ENCODE assay signal across 9 cellular contexts in the genomic region with DNA sequence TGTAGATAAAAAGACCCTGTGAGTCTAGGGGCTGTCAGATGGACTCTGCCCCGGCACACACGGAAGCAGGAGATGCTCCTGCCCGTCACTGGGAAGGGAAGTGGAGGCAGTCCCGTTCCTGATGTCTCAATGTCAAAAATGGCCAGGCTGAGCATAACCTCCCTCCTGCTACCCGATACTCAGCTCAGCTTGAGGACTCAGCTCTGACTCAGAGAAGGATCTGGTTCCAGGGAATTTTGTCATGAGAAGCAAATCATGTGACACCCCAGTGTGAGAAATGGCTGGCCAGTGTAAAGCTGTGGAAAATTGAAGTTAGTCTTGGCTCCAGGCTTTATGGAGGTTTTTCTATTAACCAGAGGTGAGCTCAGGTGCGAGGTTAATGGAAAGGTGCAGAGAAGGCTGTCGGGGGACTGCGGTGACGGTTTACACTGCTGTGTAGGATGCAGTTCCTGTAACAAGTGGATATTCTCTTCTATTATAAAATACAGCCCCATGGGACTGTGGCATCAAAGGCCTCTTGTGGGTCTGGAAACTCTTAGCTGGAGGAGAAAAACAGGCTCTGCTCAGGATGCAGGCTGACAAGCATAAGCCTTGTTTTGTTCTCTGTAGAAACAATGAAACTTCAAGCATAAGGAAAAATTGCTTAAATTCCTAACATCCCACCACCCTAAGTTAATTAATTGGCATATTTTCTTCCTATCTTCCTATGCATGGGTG. TPM values are rescaled to one million over a fixed set of nuclear protein-coding genes. Genes with fewer than 3 reads are reported as not detected.
DNase-seq lines count a peak whose midpoint lies in the region; ATAC-seq, FAIRE-seq and TF ChIP-seq lines count a peak whose summit lies in the region.
"Had no signal": no experiment of that assay in that cellular context is flagged by ENCODE, and none has a peak within 500 bp of the region (broad histone marks: within the 10 kb centered on the region; RNA-seq: fewer than 3 reads in every experiment).

No MANE protein-coding gene starts in this region.

- peak overlapping the region; percentile 63; the same call in 1 of the 2 replicates for H3K18ac ChIP-seq in IMR-90 (ENCODE audit: low read depth, low read length)

- TF ChIP-seq CTCF in IMR-90 (conservative IDR thresholded peaks at IDR 0.05; ENCODE audit: low read depth, low read length), result no peak
- TF ChIP-seq CTCF in cardiac fibroblast (IDR thresholded peaks at IDR 0.05; ENCODE audit: low read depth, low read length), result no peak
- TF ChIP-seq CTCF in HepG2 (CRISPR knock-in tag; IDR thresholded peaks at IDR 0.05), result no peak
- TF ChIP-seq CTCF in GM10248 (IDR thresholded peaks at IDR 0.05; ENCODE audit: control extremely low read depth, extremely low read depth, low read depth, missing control alignments), result no peak

- peak overlapping the region; percentile 87 for H2BK20ac ChIP-seq in IMR-90 (ENCODE audit: low read depth, low read length)

- no peak for TF ChIP-seq POLR2A in IMR-90 (IDR thresholded peaks at IDR 0.05; ENCODE audit: low read depth, low read length)
- no peak for TF ChIP-seq POLR2A in HepG2 (IDR thresholded peaks at IDR 0.05; ENCODE audit: insufficient read depth in 1 of 2, low read depth in 2 of 2, low read length in 2 of 2)

- H3K27ac ChIP-seq in ACC112 (ENCODE audit: low read depth, low read length) (peak overlapping the region; percentile 79), IMR-90 (ENCODE audit: insufficient read depth, low read length) (peak overlapping the region; percentile 54), HepG2 (ENCODE audit: extremely low read length, insufficient read depth, low read length) (no peak overlapping the region)

- peak overlapping the region; percentile 56; the same call in 1 of the 3 replicates for H2BK15ac ChIP-seq in IMR-90 (ENCODE audit: low read depth, low read length)

- H2BK120ac ChIP-seq in IMR-90 (ENCODE audit: low read depth, low read length), result peak overlapping the region; percentile 86

- H2AK5ac ChIP-seq in IMR-90 (ENCODE audit: low read depth, low read length), result no peak overlapping the region

- H3K9me3 Mint-ChIP-seq in T-cell, result peaks cover 0 to 6% (median 0%) of the 10 kb centered on the region in 3 donors

- H4K91ac ChIP-seq in IMR-90 (ENCODE audit: insufficient read depth, low read depth, low read length), result peak overlapping the region; percentile 57; the same call in 1 of the 2 replicates

- CTCF ChIA-PET in IMR-90 (lab: Yijun Ruan, JAX), result interaction anchor here (1.4 kb wide), 1 partner anchor 11 kb away, joined by 5 read pairs; no protein-coding TSS in a partner anchor
- CTCF ChIA-PET in HepG2 (lab: Yijun Ruan, JAX; ENCODE audit: low intra/inter-chr PET ratio, low total read pairs), result no interaction called here
- CTCF ChIA-PET in GM10248 (lab: Yijun Ruan, JAX), result no interaction called here
- CTCF ChIA-PET in T-cell (lab: Charles Lee), result no interaction called here

- H3K9me1 ChIP-seq in IMR-90 (ENCODE audit: insufficient read depth, low read length), result no peaks in the 10 kb centered on the region

- POLR2A ChIA-PET in IMR-90 (lab: Charles Lee; ENCODE audit: unreplicated experiment) (no interaction called here), HepG2 (lab: Yijun Ruan, JAX) (no interaction called here), GM10248 (lab: Yijun Ruan, JAX) (no interaction called here), T-cell (lab: Charles Lee) (no interaction called here)

- TF ChIP-seq RAD21 in IMR-90 (IDR thresholded peaks at IDR 0.05; ENCODE audit: low read length) (0 out of 2 replicates have a peak, but pooled peaks have one; percentile 4), HepG2 (CRISPR knock-in tag; IDR thresholded peaks at IDR 0.05) (no peak)

- H3K56ac ChIP-seq in IMR-90 (ENCODE audit: extremely low read depth, insufficient read depth, low read length), result no peak overlapping the region

- peaks cover 13 to 17% of the 10 kb centered on the region in 2 donors for H3K27me3 Mint-ChIP-seq in T-cell

- peak overlapping the region; percentile 80 for H3K4ac ChIP-seq in IMR-90 (ENCODE audit: low read depth, low read length)

- peak overlapping the region; percentile 72 for H3K14ac ChIP-seq in IMR-90 (replicated peaks; ENCODE audit: low read depth, low read length)

- H3K4me3 ChIP-seq in ACC112 (ENCODE audit: low read depth, low read length) (peak overlapping the region; percentile 65), IMR-90 (ENCODE audit: insufficient read depth, low read depth, low read length) (no peak overlapping the region), cardiac fibroblast (replicated peaks in 1 of 2; ENCODE audit: low read depth in 2 of 2, low read length in 2 of 2) (peak overlapping the region in 1 of 2 donors; percentile 33), HepG2 (replicated peaks in 1 of 3; ENCODE audit: insufficient read depth in 1 of 3, low read depth in 2 of 3, low read length in 3 of 3) (no peak overlapping the region; a peak in 1 of 6 replicates)

- H3K36me3 Mint-ChIP-seq in T-cell, result no peaks in the 10 kb centered on the region

- H3K23ac ChIP-seq in IMR-90 (ENCODE audit: low read depth, low read length), result peak overlapping the region; percentile 44; the same call in 1 of the 2 replicates

- H3K27ac Mint-ChIP-seq in T-cell, result no peak overlapping the region

- dilution Hi-C loops in IMR-90 (cut with HindIII; ENCODE audit: low sequenced_read_pairs, unreplicated experiment), result no loop called here

- H3K79me2 ChIP-seq in ACC112 (ENCODE audit: control insufficient read depth, insufficient read depth, low read length, unreplicated experiment) (no peaks in the 10 kb centered on the region), HepG2 (ENCODE audit: insufficient read depth, low read length) (no peaks in the 10 kb centered on the region)

- no peaks in the 10 kb centered on the region for H3K4me1 Mint-ChIP-seq in T-cell

- no CpG with 5 or more reads among the region's 9 CpGs for WGBS in IMR-90 (ENCODE audit: extremely low coverage in 2 of 2, insufficient read length in 1 of 2), 2 experiments
- WGBS in HepG2 (ENCODE audit: low lambda C conversion rate), result 30% methylated on average over 9 of the region's 9 CpGs

- peak; percentile 98 for ATAC-seq in IMR-90 (ENCODE audit: low read depth)
- peak; percentile 61 for ATAC-seq in HepG2
- ATAC-seq in T-cell (replicated peaks in 1 of 4), result no peak

- in situ Hi-C loops in IMR-90 (cut with MboI; ENCODE audit: low sequenced_read_pairs) (no loop called here), HepG2 (cut with HindIII; ENCODE audit: extremely low pct_ligation_motif_present, low pct_unique_long_range_greater_than_20kb) (no loop called here)

- intact Hi-C loops in IMR-90 (cut with micrococcal nuclease) (no loop called here), HepG2 (cut with micrococcal nuclease; ENCODE audit: unreplicated experiment) (no loop called here)

- H3K9ac ChIP-seq in IMR-90 (ENCODE audit: low read depth, low read length), result no peak overlapping the region
- no peak overlapping the region for H3K9ac ChIP-seq in HepG2 (ENCODE audit: insufficient read depth, low read depth, low read length)

- DNase-seq in IMR-90 (peak; percentile 94), cardiac fibroblast (ENCODE audit: low read depth in 2 of 2) (peak; percentile 79 to 93), HepG2 (ENCODE audit: low spot score) (no peak), activated T-cell treated with anti-CD3 and anti-CD28 coated beads for 4 hours (no peak), GM10248 (ENCODE audit: extremely low spot score) (no peak), T-cell (no peak)
- DNase-seq in activated CD4-positive, alpha-beta T cell treated with anti-CD3 and anti-CD28 coated beads for 1 hour, result no peak

- H2BK5ac ChIP-seq in IMR-90 (ENCODE audit: low read depth, low read length, poor library complexity, severe bottlenecking), result peak overlapping the region; percentile 80

- H3K9me3 ChIP-seq in IMR-90 (ENCODE audit: control insufficient read depth, insufficient read depth, low read length) (no peaks in the 10 kb centered on the region), HepG2 (ENCODE audit: low read length) (no peaks in the 10 kb centered on the region)

- H3K79me1 ChIP-seq in IMR-90 (ENCODE audit: low read depth in 1 of 2, low read length in 2 of 2), result no peaks in the 10 kb centered on the region

- peak overlapping the region; percentile 34 to 92 for H4K8ac ChIP-seq in IMR-90 (ENCODE audit: low read depth in 2 of 2, low read length in 2 of 2)

- H3K27me3 ChIP-seq in ACC112 (ENCODE audit: insufficient read depth, low read length) (no peaks in the 10 kb centered on the region; the same call in 1 of the 2 replicates), IMR-90 (ENCODE audit: control insufficient read depth, insufficient read depth, low read length) (peaks cover 5% of the 10 kb centered on the region; the same call in 1 of the 2 replicates), HepG2 (ENCODE audit: control insufficient read depth in 1 of 2, insufficient read depth in 2 of 2, low read length in 2 of 2) (peaks cover 0 to 14% of the 10 kb centered on the region in 2 experiments; a peak in 2 of 5 replicates)

- H2AK9ac ChIP-seq in IMR-90 (replicated peaks; ENCODE audit: low read depth, low read length, poor library complexity), result no peak overlapping the region

- H3K36me3 ChIP-seq in ACC112 (ENCODE audit: insufficient read depth, low read length) (no peaks in the 10 kb centered on the region), IMR-90 (ENCODE audit: control insufficient read depth, insufficient read depth, low read length) (no peaks in the 10 kb centered on the region), HepG2 (replicated peaks in 1 of 2; ENCODE audit: control insufficient read depth in 1 of 2, insufficient read depth in 2 of 2, low read length in 2 of 2) (no peaks in the 10 kb centered on the region)

- H4K5ac ChIP-seq in IMR-90 (ENCODE audit: low read depth, low read length), result peak overlapping the region; percentile 85

- peaks cover 22% of the 10 kb centered on the region for H3K4me1 ChIP-seq in ACC112 (ENCODE audit: control insufficient read depth, insufficient read depth, low read length, unreplicated experiment)
- H3K4me1 ChIP-seq in IMR-90 (ENCODE audit: control insufficient read depth, insufficient read depth, low read length), result peaks cover 3% of the 10 kb centered on the region; the same call in 1 of the 2 replicates
- H3K4me1 ChIP-seq in HepG2 (ENCODE audit: insufficient read depth, low read length), result peaks cover 21% of the 10 kb centered on the region

- FAIRE-seq in HepG2 (lab: Jason Lieb, UNC), result no peak
- FAIRE-seq: islet of Langerhans had no signal

- H3K4me2 ChIP-seq in IMR-90 (ENCODE audit: low read depth, low read length) (peak overlapping the region; percentile 71), HepG2 (ENCODE audit: low read depth, low read length) (peak overlapping the region; percentile 68)

- H4K20me1 ChIP-seq in IMR-90 (ENCODE audit: insufficient read depth, low read length) (no peaks in the 10 kb centered on the region), HepG2 (ENCODE audit: insufficient read depth, low read length) (no peaks in the 10 kb centered on the region)

- peak overlapping the region; percentile 37 for H2AFZ ChIP-seq in ACC112 (ENCODE audit: low read length, unreplicated experiment)
- peak overlapping the region; percentile 95 for H2AFZ ChIP-seq in IMR-90 (replicated peaks; ENCODE audit: low read length, poor library complexity)
- peak overlapping the region; percentile 21 for H2AFZ ChIP-seq in HepG2 (ENCODE audit: low read length)

- TF ChIP-seq EP300 in HepG2 (IDR thresholded peaks at IDR 0.05; ENCODE audit: low read depth in 2 of 2, low read length in 2 of 2), result no peak
- no peak for TF ChIP-seq EP300 in HepG2 (CRISPR knock-in tag; IDR thresholded peaks at IDR 0.05; ENCODE audit: borderline replicate concordance)

- H3K4me3 Mint-ChIP-seq in T-cell, result no peak overlapping the region

- BruUV-seq in IMR-90 (replicated peaks; lab: Mats Ljungman, UMichigan) (no TSS peak), HepG2 (replicated peaks; lab: Mats Ljungman, UMichigan) (no TSS peak)

RNA-seq across cellular contexts. Expression of a gene that starts 24.7 kb away (rescaled TPM):
- 11.7 and 15.1 TPM in 2 replicates for total RNA-seq in IMR-90 (2012; rRNA removed)
- 16.4 and 17.7 TPM in 2 replicates for polyA plus RNA-seq in IMR-90 (2012; rRNA removed)
- polyA plus RNA-seq in IMR-90 (2012; cell fraction: cytosol; rRNA removed), result 11.8 and 14.4 TPM in 2 replicates
- polyA plus RNA-seq in IMR-90 (2012; cell fraction: nucleus; rRNA removed; ENCODE audit: low replicate concordance), result 12.4 and 13.4 TPM in 2 replicates
- total RNA-seq in HepG2 (2016; rRNA removed; fragmentation: Illumina TruSeq; extraction: Trizol), result 21.2 and 21.3 TPM in 2 replicates
- total RNA-seq in HepG2 (2016; cell fraction: cytosol; rRNA removed; fragmentation: Illumina TruSeq; extraction: Trizol; ENCODE audit: low read depth), result 15.6 and 16.1 TPM in 2 replicates
- total RNA-seq in HepG2 (2016; cell fraction: insoluble cytoplasmic fraction; rRNA removed; fragmentation: Illumina TruSeq; extraction: Trizol), result 20.4 and 23.5 TPM in 2 replicates
- total RNA-seq in HepG2 (2016; cell fraction: membrane; rRNA removed; fragmentation: Illumina TruSeq; extraction: Trizol), result 27.1 and 28.5 TPM in 2 replicates
- total RNA-seq in HepG2 (2016; cell fraction: nucleus; rRNA removed; fragmentation: Illumina TruSeq; extraction: Trizol), result 28.8 and 34.0 TPM in 2 replicates
- 27.5 and 32.7 TPM in 2 replicates for polyA plus RNA-seq in HepG2 (2011; rRNA removed)
- 19.3 and 22.2 TPM in 2 replicates for polyA plus RNA-seq in HepG2 (2011; cell fraction: cytosol; rRNA removed)
- 33.7 and 43.0 TPM in 2 replicates for polyA plus RNA-seq in HepG2 (2011; cell fraction: nucleus; rRNA removed)
- polyA plus RNA-seq in HepG2 (2012), result 20.5 and 29.8 TPM in 2 replicates
- 8.6 and 8.8 TPM in 2 replicates for polyA plus RNA-seq in HepG2 (2016; cell fraction: cytosol; fragmentation: Illumina TruSeq; extraction: Trizol; ENCODE audit: low read depth)
- polyA plus RNA-seq in HepG2 (2016; cell fraction: insoluble cytoplasmic fraction; fragmentation: Illumina TruSeq; extraction: Trizol; ENCODE audit: low read depth), result 21.8 and 25.4 TPM in 2 replicates
- polyA plus RNA-seq in HepG2 (2016; cell fraction: membrane; fragmentation: Illumina TruSeq; extraction: Trizol; ENCODE audit: low read depth), result 26.9 and 28.8 TPM in 2 replicates
- polyA plus RNA-seq in HepG2 (2016; cell fraction: nucleus; fragmentation: Illumina TruSeq; extraction: Trizol; ENCODE audit: insufficient read depth, low read depth), result 22.6 and 25.2 TPM in 2 replicates
- polyA minus RNA-seq in HepG2 (2011; rRNA and poly(A)+ RNA removed; ENCODE audit: low replicate concordance), result 83.1 and 137 TPM in 2 replicates
- 22.7 and 29.5 TPM in 2 replicates for polyA minus RNA-seq in HepG2 (2011; cell fraction: cytosol; rRNA and poly(A)+ RNA removed)
- 111 and 113 TPM in 2 replicates for polyA minus RNA-seq in HepG2 (2011; cell fraction: nucleus; rRNA and poly(A)+ RNA removed)
- 10 to 100 TPM in 1 of 5 donors, 1 to 10 TPM in 4; 3.9 to 15.6 (median 5.2) TPM for total RNA-seq in T-cell

Comparison
In these comparisons a context has a peak if more than half of its experiments do, and no peak if none do; other contexts are left out.
1. H2AFZ ChIP-seq: peak in every context shown above with its lines; median percentile 95 in IMR-90; 37 in ACC112; 21 in HepG2.
2. ATAC-seq: peak in IMR-90 (single experiment) and HepG2 (single experiment); none in T-cell (0 of 4).
3. DNase-seq: peak in IMR-90 (single experiment) and cardiac fibroblast (2 of 2); none in HepG2 (single experiment), activated T-cell treated with anti-CD3 and anti-CD28 coated beads for 4 hours (single experiment), activated CD4-positive, alpha-beta T cell treated with anti-CD3 and anti-CD28 coated beads for 1 hour (single experiment), GM10248 (single experiment) and T-cell (0 of 34).